Comparison of ENCODE assay signal across 27 cellular contexts in genomic region chr22:48476599-48476998, GRCh38.
DNase-seq lines count a peak whose midpoint lies in the region; ATAC-seq and TF ChIP-seq lines count a peak whose summit lies in the region.
"Had no signal": no experiment of that assay in that cellular context is flagged by ENCODE, and none has a peak within 500 bp of the region (broad histone marks: within the 10 kb centered on the region; RNA-seq: fewer than 3 reads in every experiment).

No MANE protein-coding gene starts in this region.

- TF ChIP-seq POLR2A in spleen (IDR thresholded peaks at IDR 0.05), result no peak

- no peaks in the 10 kb centered on the region for H3K9me3 ChIP-seq in left ventricle myocardium inferior (replicated peaks)
- no peaks in the 10 kb centered on the region for H3K9me3 ChIP-seq in endodermal cell (ENCODE audit: control insufficient read depth, low read length)
- no peaks in the 10 kb centered on the region for H3K9me3 ChIP-seq in spleen
- H3K9me3 ChIP-seq: BLaER1, MG63, Peyer's patch had no signal

- no peak overlapping the region for H3K9ac ChIP-seq in endodermal cell (ENCODE audit: extremely low read depth, low read length, poor library complexity, severe bottlenecking)
- H3K9ac ChIP-seq: BLaER1 had no signal

- intact Hi-C loops in Right ventricle myocardium superior (cut with DNase I), result no loop called here
- intact Hi-C loops in left ventricle myocardium inferior (cut with micrococcal nuclease), result no loop called here
- intact Hi-C loops in spleen (cut with DNase I; ENCODE audit: low total_unique reads), result no loop called here

- H3K4me3 Mint-ChIP-seq in endodermal cell, result no peak overlapping the region
- H3K4me3 Mint-ChIP-seq: CD4-positive, alpha-beta T cell had no signal

- no peaks in the 10 kb centered on the region for H3K36me3 Mint-ChIP-seq in endodermal cell (ENCODE audit: low read depth)

- 92 to 94% methylated on average over 3 to 4 of the region's 4 CpGs for WGBS in endodermal cell (ENCODE audit: insufficient coverage in 1 of 2, insufficient read length in 1 of 2), 2 experiments
- WGBS in spleen, 5 donors, result 82 to 94% (median 92%) methylated on average over 3 to 4 of the region's 4 CpGs

- H3K36me3 ChIP-seq in left ventricle myocardium inferior (no peaks in the 10 kb centered on the region), endodermal cell (ENCODE audit: control insufficient read depth, insufficient read depth, low read length) (no peaks in the 10 kb centered on the region), spleen (no peaks in the 10 kb centered on the region)
- H3K36me3 ChIP-seq: BLaER1, MG63, Peyer's patch had no signal

- H3K4me1 Mint-ChIP-seq in endodermal cell, result no peaks in the 10 kb centered on the region

- no peaks in the 10 kb centered on the region for H3K9me3 Mint-ChIP-seq in endodermal cell
- H3K9me3 Mint-ChIP-seq: CD4-positive, alpha-beta T cell had no signal

- peaks cover 64% of the 10 kb centered on the region for H3K27me3 ChIP-seq in left ventricle myocardium inferior (ENCODE audit: low read depth)
- no peaks in the 10 kb centered on the region for H3K27me3 ChIP-seq in endodermal cell (ENCODE audit: control insufficient read depth, insufficient read depth, low read length, poor library complexity, severe bottlenecking)
- peaks cover 0 to 66% (median 6%) of the 10 kb centered on the region in 7 donors for H3K27me3 ChIP-seq in spleen (replicated peaks in 1 of 7)
- H3K27me3 ChIP-seq: BLaER1, MG63, Peyer's patch had no signal

- peaks cover 3% of the 10 kb centered on the region for H3K27me3 Mint-ChIP-seq in endodermal cell (ENCODE audit: insufficient read depth)

- ATAC-seq in Right ventricle myocardium superior (ENCODE audit: poor library complexity) (no peak), GM19395 (IDR thresholded peaks at IDR 0.05; ENCODE audit: unreplicated experiment) (no peak)
- ATAC-seq: HCT116 had no signal

- no peak overlapping the region for H3K27ac Mint-ChIP-seq in endodermal cell
- H3K27ac Mint-ChIP-seq: CD4-positive, alpha-beta T cell had no signal

- DNase-seq in Right ventricle myocardium superior (peak; percentile 32), left ventricle myocardium inferior (no peak), endodermal cell (peak; percentile 35), spleen (peak; percentile 22), NCI-H1092 treated with DMSO at 0.1 percent for 48 hours (lab: John Stamatoyannopoulos, UW) (no peak), AML-193 (lab: John Stamatoyannopoulos, UW) (no peak), NCI-H2107 treated with DMSO at 0.1 percent for 48 hours (lab: John Stamatoyannopoulos, UW; ENCODE audit: unreplicated experiment) (no peak)
- DNase-seq: 8988T; ACHN; CD4-positive, alpha-beta T cell; DMS53; GOT3; KG1; MG63; NCI-H1694; NCI-H2081; NCI-H2171; NCI-H226; NCI-H510A; NCI-H69; OCI-M1; SIG-M5 had no signal

- H3K27ac ChIP-seq in left ventricle myocardium inferior (replicated peaks) (no peak overlapping the region), endodermal cell (ENCODE audit: low read depth, low read length) (no peak overlapping the region), spleen (no peak overlapping the region)
- H3K27ac ChIP-seq: BLaER1, Peyer's patch, SK-N-MC had no signal

- H3K4me1 ChIP-seq in left ventricle myocardium inferior (peaks cover 4% of the 10 kb centered on the region), endodermal cell (ENCODE audit: control insufficient read depth, insufficient read depth, low read length) (no peaks in the 10 kb centered on the region), spleen (no peaks in the 10 kb centered on the region)
- H3K4me1 ChIP-seq: BLaER1, Peyer's patch had no signal

- H3K4me3 ChIP-seq in left ventricle myocardium inferior, result no peak overlapping the region
- H3K4me3 ChIP-seq in endodermal cell (ENCODE audit: low read length), result no peak overlapping the region
- no peak overlapping the region for H3K4me3 ChIP-seq in spleen
- H3K4me3 ChIP-seq: BLaER1, MG63, Peyer's patch, SK-N-MC had no signal

- TF ChIP-seq CTCF in left ventricle myocardium inferior (IDR thresholded peaks at IDR 0.05; ENCODE audit: borderline replicate concordance) (no peak), endodermal cell (conservative IDR thresholded peaks at IDR 0.05) (no peak), spleen (IDR thresholded peaks at IDR 0.05 in 8 of 11, conservative IDR thresholded peaks at IDR 0.05 in 3 of 11) (no peak)

Comparison
In these comparisons a context has a peak if more than half of its experiments do, and no peak if none do; other contexts are left out.
1. DNase-seq: peak in Right ventricle myocardium superior (single experiment), endodermal cell (single experiment) and spleen (single experiment); none in left ventricle myocardium inferior (single experiment), NCI-H1092 treated with DMSO at 0.1 percent for 48 hours (single experiment), AML-193 (0 of 2) and NCI-H2107 treated with DMSO at 0.1 percent for 48 hours (single experiment).